In the genomic region with DNA sequence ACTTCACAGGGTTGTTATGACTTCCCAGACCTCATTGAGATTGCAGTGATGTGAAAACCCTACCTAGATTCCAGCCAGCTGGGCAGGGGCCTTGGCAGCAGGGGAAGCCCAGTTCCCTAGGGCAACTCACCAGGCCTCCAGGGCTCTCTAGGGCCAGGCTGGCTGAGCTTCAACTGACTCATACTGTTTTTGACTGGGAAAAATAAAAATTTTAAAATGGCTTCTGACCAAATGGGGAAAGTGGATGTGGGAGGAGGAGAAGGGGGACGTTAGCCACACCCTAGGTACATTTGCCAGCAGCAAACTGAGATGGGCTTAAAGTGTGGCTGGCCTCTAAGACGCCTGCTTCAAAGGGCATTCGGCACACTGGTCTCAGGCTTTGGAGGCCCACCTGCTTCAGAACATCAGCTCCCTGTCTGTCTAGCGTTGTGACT, we compare ENCODE assay signal across 10 cellular contexts. TPM values are rescaled to one million over a fixed set of nuclear protein-coding genes. Genes with fewer than 3 reads are reported as not detected.
DNase-seq lines count a peak whose midpoint lies in the region; ATAC-seq and TF ChIP-seq lines count a peak whose summit lies in the region.
"Had no signal": no experiment of that assay in that cellular context is flagged by ENCODE, and none has a peak within 500 bp of the region (broad histone marks: within the 10 kb centered on the region; RNA-seq: fewer than 3 reads in every experiment).

No MANE protein-coding gene starts in this region.

- peak overlapping the region; percentile 51 to 65 for H3K27ac ChIP-seq in tibial artery
- H3K27ac ChIP-seq: epithelial cell of prostate had no signal

- no peak overlapping the region for H3K4me3 ChIP-seq in fibroblast of the aortic adventitia (ENCODE audit: low read depth, low read length)
- H3K4me3 ChIP-seq in tibial artery: no peak overlapping the region
- H3K4me3 ChIP-seq: right lobe of liver had no signal

- H3K27me3 ChIP-seq in tibial artery: no peaks in the 10 kb centered on the region
- H3K27me3 ChIP-seq: right lobe of liver had no signal

- DNase-seq in activated CD4-positive, CD25-positive, alpha-beta regulatory T cell treated with anti-CD3 and anti-CD28 coated beads, Interleukin-2, amount 50 U/mL, for 72 hours: no peak
- DNase-seq in NCI-H226 (peak; percentile 82), fibroblast of the aortic adventitia (ENCODE audit: low read depth) (peak; percentile 91), tibial artery (peak; percentile 57 to 89), MV-4-11 (lab: John Stamatoyannopoulos, UW) (no peak)
- DNase-seq: right lobe of liver had no signal

- TF ChIP-seq CTCF in fibroblast of the aortic adventitia (IDR thresholded peaks at IDR 0.05; ENCODE audit: insufficient read depth, low read length): no peak
- no peak for TF ChIP-seq CTCF in tibial artery (IDR thresholded peaks at IDR 0.05)

- H3K36me3 ChIP-seq in tibial artery: peaks cover 0 to 3% (median 0%) of the 10 kb centered on the region in 3 donors

- H3K9me3 ChIP-seq in tibial artery: no peaks in the 10 kb centered on the region
- H3K9me3 ChIP-seq: right lobe of liver had no signal

- intact Hi-C loops in tibial artery (cut with DNase I; ENCODE audit: low total_unique reads): no loop called here

- H3K4me1 ChIP-seq in tibial artery: peaks cover 0 to 62% (median 38%) of the 10 kb centered on the region in 4 donors

- ATAC-seq in activated CD4-positive, CD25-positive, alpha-beta regulatory T cell treated with anti-CD3 and anti-CD28 coated beads, Interleukin-2, amount 50 U/mL, for 24 hours: peak; percentile 25 to 47
- no peak for ATAC-seq in GM19328 (IDR thresholded peaks at IDR 0.05; ENCODE audit: unreplicated experiment)
- no peak for ATAC-seq in GM21528 (IDR thresholded peaks at IDR 0.05; ENCODE audit: low FRiP score, unreplicated experiment)

RNA-seq across cellular contexts. Expression of a gene that starts 39.0 kb away (rescaled TPM):
- total RNA-seq in fibroblast of the aortic adventitia (ENCODE audit: low replicate concordance): 5.5 and 6.1 TPM in 2 replicates

Comparison
In these comparisons a context has a peak if more than half of its experiments do, and no peak if none do; other contexts are left out.
1. ATAC-seq: peak in activated CD4-positive, CD25-positive, alpha-beta regulatory T cell treated with anti-CD3 and anti-CD28 coated beads, Interleukin-2, amount 50 U/mL, for 24 hours (2 of 2); none in GM19328 (single experiment) and GM21528 (single experiment).
2. DNase-seq: peak in NCI-H226 (single experiment), fibroblast of the aortic adventitia (single experiment) and tibial artery (2 of 2); none in activated CD4-positive, CD25-positive, alpha-beta regulatory T cell treated with anti-CD3 and anti-CD28 coated beads, Interleukin-2, amount 50 U/mL, for 72 hours (single experiment) and MV-4-11 (single experiment).